15 cellular contexts compared by ENCODE assay signal in the genomic region with DNA sequence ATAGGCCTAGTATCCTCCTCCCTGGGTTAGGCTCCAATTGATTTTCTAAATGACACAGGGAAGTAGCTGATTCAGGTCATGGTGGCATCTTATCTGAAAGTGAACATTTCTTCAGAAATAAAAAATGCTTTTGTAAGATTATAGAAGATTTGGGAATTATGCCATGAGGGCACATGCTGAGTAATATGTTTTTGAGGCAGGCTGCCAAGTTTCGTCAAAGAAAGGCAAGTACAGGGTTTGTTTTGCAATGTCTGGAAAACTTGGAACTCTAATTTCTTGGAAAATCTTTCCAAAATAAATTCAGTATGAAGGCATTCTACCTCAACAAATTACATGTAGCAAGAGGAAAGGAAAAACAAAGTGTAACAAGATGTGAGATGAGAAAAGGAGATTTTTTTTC.
A peak's percentile ranks its signal among the peaks of the same experiment; 100 is the strongest.
DNase-seq lines count a peak whose midpoint lies in the region; ATAC-seq and TF ChIP-seq lines count a peak whose summit lies in the region.
"Had no signal": no experiment of that assay in that cellular context is flagged by ENCODE, and none has a peak within 500 bp of the region (broad histone marks: within the 10 kb centered on the region; RNA-seq: fewer than 3 reads in every experiment).

No MANE protein-coding gene starts in this region.

- no peaks in the 10 kb centered on the region for H3K4me1 Mint-ChIP-seq in stimulated activated effector memory CD8-positive, alpha-beta T cell treated with anti-CD3 and anti-CD28 coated beads, Interleukin-12 subunit alpha, Interleukin-12 subunit beta, amount 100 ng/mL, for 72 hours
- H3K4me1 Mint-ChIP-seq: B cell had no signal

- peak overlapping the region; percentile 63 for H3K27ac ChIP-seq in SK-N-MC
- H3K27ac ChIP-seq: HL-60 had no signal

- no peak for TF ChIP-seq POLR2A in erythroblast (IDR thresholded peaks at IDR 0.05; ENCODE audit: low read length)

- DNase-seq in AG08395 (ENCODE audit: low spot score) (peak; percentile 62), SK-N-MC (ENCODE audit: low read depth, low spot score) (peak; percentile 58), erythroblast (lab: John Stamatoyannopoulos, UW) (peak; percentile 7 to 52), non-pigmented ciliary epithelial cell (ENCODE audit: low read depth) (peak; percentile 28), cerebellum (ENCODE audit: low spot score) (no peak), NCI-H524 treated with DMSO at 0.1 percent for 48 hours (lab: John Stamatoyannopoulos, UW) (no peak)
- no peak for DNase-seq in stimulated activated effector memory CD8-positive, alpha-beta T cell treated with anti-CD3 and anti-CD28 coated beads, Interleukin-12 subunit alpha, Interleukin-12 subunit beta, amount 100 ng/mL, for 72 hours (ENCODE audit: low spot score in 2 of 2)
- DNase-seq: central memory CD4-positive, alpha-beta T cell; hippocampal formation; NCI-H1694; stimulated activated CD4-positive, alpha-beta T cell treated with anti-CD3 and anti-CD28 coated beads, Interleukin-1b, Interleukin-23, amount 100 ng/mL, for 48 hours; substantia nigra had no signal

- no peaks in the 10 kb centered on the region for H3K36me3 ChIP-seq in SK-N-MC (ENCODE audit: insufficient read depth, low read length)

- no peak for ATAC-seq in HG03135 (IDR thresholded peaks at IDR 0.05; ENCODE audit: unreplicated experiment)
- ATAC-seq in stimulated activated effector memory CD8-positive, alpha-beta T cell treated with anti-CD3 and anti-CD28 coated beads, Interleukin-12 subunit alpha, Interleukin-12 subunit beta, amount 100 ng/mL, for 72 hours = no peak

- no peaks in the 10 kb centered on the region for H3K9me3 ChIP-seq in SK-N-MC (ENCODE audit: low read depth, low read length)

- no peaks in the 10 kb centered on the region for H3K36me3 Mint-ChIP-seq in stimulated activated effector memory CD8-positive, alpha-beta T cell treated with anti-CD3 and anti-CD28 coated beads, Interleukin-12 subunit alpha, Interleukin-12 subunit beta, amount 100 ng/mL, for 72 hours

- H3K4me3 Mint-ChIP-seq in stimulated activated effector memory CD8-positive, alpha-beta T cell treated with anti-CD3 and anti-CD28 coated beads, Interleukin-12 subunit alpha, Interleukin-12 subunit beta, amount 100 ng/mL, for 72 hours = no peak overlapping the region
- H3K4me3 Mint-ChIP-seq: B cell had no signal

- no peak overlapping the region for H3K27ac Mint-ChIP-seq in stimulated activated effector memory CD8-positive, alpha-beta T cell treated with anti-CD3 and anti-CD28 coated beads, Interleukin-12 subunit alpha, Interleukin-12 subunit beta, amount 100 ng/mL, for 72 hours
- H3K27ac Mint-ChIP-seq: B cell had no signal

- H3K4me3 ChIP-seq in SK-N-MC = peak overlapping the region; percentile 36

- H3K9ac ChIP-seq in SK-N-MC (ENCODE audit: insufficient read length) = no peak overlapping the region

- no peaks in the 10 kb centered on the region for H3K9me3 Mint-ChIP-seq in stimulated activated effector memory CD8-positive, alpha-beta T cell treated with anti-CD3 and anti-CD28 coated beads, Interleukin-12 subunit alpha, Interleukin-12 subunit beta, amount 100 ng/mL, for 72 hours

Comparison
In these comparisons a context has a peak if more than half of its experiments do, and no peak if none do; other contexts are left out.
1. DNase-seq: peak in AG08395 (single experiment), SK-N-MC (single experiment), erythroblast (2 of 2) and non-pigmented ciliary epithelial cell (single experiment); none in cerebellum (single experiment), NCI-H524 treated with DMSO at 0.1 percent for 48 hours (single experiment) and stimulated activated effector memory CD8-positive, alpha-beta T cell treated with anti-CD3 and anti-CD28 coated beads, Interleukin-12 subunit alpha, Interleukin-12 subunit beta, amount 100 ng/mL, for 72 hours (0 of 2).